21 cellular contexts compared by ENCODE assay signal in genomic region chr4:14800977-14801376, GRCh38.
DNase-seq lines count a peak whose midpoint lies in the region; ATAC-seq and FAIRE-seq lines count a peak whose summit lies in the region.
"Had no signal": no experiment of that assay in that cellular context is flagged by ENCODE, and none has a peak within 500 bp of the region (broad histone marks: within the 10 kb centered on the region; RNA-seq: fewer than 3 reads in every experiment).

No MANE protein-coding gene starts in this region.

- peak; percentile 46 for ATAC-seq in GM21360 (IDR thresholded peaks at IDR 0.05; ENCODE audit: unreplicated experiment)
- peak; percentile 82 for ATAC-seq in HG03378 (IDR thresholded peaks at IDR 0.05; ENCODE audit: unreplicated experiment)
- no peak for ATAC-seq in left lobe of liver
- ATAC-seq: CD8-positive, alpha-beta T cell; Right ventricle myocardium inferior had no signal

- FAIRE-seq in GM18507 (lab: Jason Lieb, UNC), result peak; percentile 45
- FAIRE-seq: H54, HTR-8/SVneo had no signal

- DNase-seq in GM18507 (ENCODE audit: extremely low spot score, insufficient read length, low read depth) (no peak), kidney tubule cell (ENCODE audit: low spot score) (peak; percentile 8), NCI-H345 treated with DMSO at 0.1 percent for 48 hours (lab: John Stamatoyannopoulos, UW; ENCODE audit: unreplicated experiment) (no peak), left lobe of liver (ENCODE audit: low spot score) (no peak), NCI-H1105 (lab: John Stamatoyannopoulos, UW) (no peak)
- DNase-seq: Calu3; CD8-positive, alpha-beta T cell; GF-D8; Karpas-422; NCI-H1436 treated with DMSO at 0.1 percent for 48 hours; NCI-H2029; NCI-H446 treated with DMSO at 0.1 percent for 48 hours; NCI-H69; Peyer's patch; SW 1271; T-helper 2 cell had no signal
